In genomic region chr12:107873223-107873622, GRCh38 we compare ENCODE assay signal across 18 cellular contexts.
"Had no signal": no experiment of that assay in that cellular context is flagged by ENCODE, and none has a peak within 500 bp of the region (broad histone marks: within the 10 kb centered on the region; RNA-seq: fewer than 3 reads in every experiment).

No MANE protein-coding gene starts in this region.

- H3K9me3 Mint-ChIP-seq: activated naive CD4-positive, alpha-beta T cell treated with anti-CD3 and anti-CD28 coated beads, Interleukin-2, amount 50 U/mL, for 24 hours; memory B cell; naive B cell; stimulated activated naive CD8-positive, alpha-beta T cell treated with anti-CD3 and anti-CD28 coated beads, Interleukin-15, Interleukin-2, amounts not matched to agents 100 ng/mL and 50 ng/mL, for 24 hours had no signal

- H3K4me3 Mint-ChIP-seq: activated naive CD4-positive, alpha-beta T cell treated with anti-CD3 and anti-CD28 coated beads, Interleukin-2, amount 50 U/mL, for 24 hours; memory B cell; naive B cell; stimulated activated naive CD8-positive, alpha-beta T cell treated with anti-CD3 and anti-CD28 coated beads, Interleukin-15, Interleukin-2, amounts not matched to agents 100 ng/mL and 50 ng/mL, for 24 hours had no signal

- H3K27me3 ChIP-seq: ovary had no signal

- H3K27ac ChIP-seq: breast epithelium, coronary artery, ovary, psoas muscle, skin epidermis, tibial nerve, VCaP had no signal

- H3K27ac Mint-ChIP-seq: activated naive CD4-positive, alpha-beta T cell treated with anti-CD3 and anti-CD28 coated beads, Interleukin-2, amount 50 U/mL, for 24 hours; memory B cell; stimulated activated naive CD8-positive, alpha-beta T cell treated with anti-CD3 and anti-CD28 coated beads, Interleukin-15, Interleukin-2, amounts not matched to agents 100 ng/mL and 50 ng/mL, for 24 hours had no signal

- H3K36me3 ChIP-seq: breast epithelium, ovary, tibial nerve had no signal

- H3K4me1 Mint-ChIP-seq: activated naive CD4-positive, alpha-beta T cell treated with anti-CD3 and anti-CD28 coated beads, Interleukin-2, amount 50 U/mL, for 24 hours; naive B cell had no signal

- H3K4me3 ChIP-seq: breast epithelium, coronary artery, mucosa of descending colon, ovary, psoas muscle, skin epidermis, tibial nerve had no signal

- ATAC-seq: mucosa of descending colon, psoas muscle, right cardiac atrium had no signal

- DNase-seq: activated CD4-positive, alpha-beta T cell treated with anti-CD3 and anti-CD28 coated beads, Interleukin-2, amount 50 U/mL, for 48 hours; activated gamma-delta T cell; erythroblast; foreskin melanocyte; hypothalamus; mucosa of descending colon; naive B cell; ovary; psoas muscle; right cardiac atrium had no signal

- H3K9me3 ChIP-seq: breast epithelium, mucosa of descending colon, ovary, psoas muscle, tibial nerve had no signal

- H3K36me3 Mint-ChIP-seq: activated naive CD4-positive, alpha-beta T cell treated with anti-CD3 and anti-CD28 coated beads, Interleukin-2, amount 50 U/mL, for 24 hours; memory B cell; naive B cell had no signal
